8 cellular contexts compared by ENCODE assay signal in genomic region chr2:212005077-212005671, GRCh38.
A peak's percentile ranks its signal among the peaks of the same experiment; 100 is the strongest.
DNase-seq lines count a peak whose midpoint lies in the region; ATAC-seq and TF ChIP-seq lines count a peak whose summit lies in the region.

No MANE protein-coding gene starts in this region.

- no peaks in the 10 kb centered on the region for H3K4me1 ChIP-seq in neural progenitor cell

- H3K9me3 ChIP-seq in neural progenitor cell (ENCODE audit: low read depth) = no peaks in the 10 kb centered on the region

- no peak overlapping the region for H3K4me3 ChIP-seq in AG10803 (ENCODE audit: low read length)
- no peak overlapping the region for H3K4me3 ChIP-seq in neural progenitor cell

- H3K27me3 Mint-ChIP-seq in neural progenitor cell (ENCODE audit: insufficient read depth, low read depth) = no peaks in the 10 kb centered on the region
- H3K27me3 Mint-ChIP-seq in stimulated activated naive B cell treated with anti-CD40 and anti-IgM and Interleukin-4, amounts not matched to agents 10 μg/mL and 1 μg/mL and 100 μg/mL, for 72 hours = peaks cover 0 to 4% of the 10 kb centered on the region in 2 donors

- no peaks in the 10 kb centered on the region for H3K36me3 ChIP-seq in neural progenitor cell

- no peak overlapping the region for H3K4me2 ChIP-seq in neural progenitor cell

- TF ChIP-seq CTCF in AG10803 (conservative IDR thresholded peaks at IDR 0.05; ENCODE audit: low read length) (peak; percentile 59), neural progenitor cell (IDR thresholded peaks at IDR 0.05) (peak; percentile 77)

- no peaks in the 10 kb centered on the region for H3K36me3 Mint-ChIP-seq in neural progenitor cell
- no peaks in the 10 kb centered on the region for H3K36me3 Mint-ChIP-seq in stimulated activated naive B cell treated with anti-CD40 and anti-IgM and Interleukin-4, amounts not matched to agents 10 μg/mL and 1 μg/mL and 100 μg/mL, for 72 hours

- H2AFZ ChIP-seq in neural progenitor cell (replicated peaks) = no peak overlapping the region

- no peaks in the 10 kb centered on the region for H3K79me2 ChIP-seq in neural progenitor cell (ENCODE audit: low read depth)

- H3K27ac ChIP-seq in neural progenitor cell = no peak overlapping the region

- no peaks in the 10 kb centered on the region for H4K20me1 ChIP-seq in neural progenitor cell (ENCODE audit: low read depth)

- no peaks in the 10 kb centered on the region for H3K27me3 ChIP-seq in neural progenitor cell

- no peak overlapping the region for H3K9ac ChIP-seq in neural progenitor cell

- peaks cover 2% of the 10 kb centered on the region for H3K4me1 Mint-ChIP-seq in neural progenitor cell
- H3K4me1 Mint-ChIP-seq in stimulated activated naive B cell treated with anti-CD40 and anti-IgM and Interleukin-4, amounts not matched to agents 10 μg/mL and 1 μg/mL and 100 μg/mL, for 72 hours = no peaks in the 10 kb centered on the region

- no peak overlapping the region for H3K27ac Mint-ChIP-seq in neural progenitor cell
- no peak overlapping the region for H3K27ac Mint-ChIP-seq in stimulated activated naive B cell treated with anti-CD40 and anti-IgM and Interleukin-4, amounts not matched to agents 10 μg/mL and 1 μg/mL and 100 μg/mL, for 72 hours

- no peaks in the 10 kb centered on the region for H3K9me3 Mint-ChIP-seq in neural progenitor cell
- H3K9me3 Mint-ChIP-seq in stimulated activated naive B cell treated with anti-CD40 and anti-IgM and Interleukin-4, amounts not matched to agents 10 μg/mL and 1 μg/mL and 100 μg/mL, for 72 hours = no peaks in the 10 kb centered on the region

- peak; percentile 10 for DNase-seq in AG10803 (ENCODE audit: low read depth)
- DNase-seq in NCI-H69 (lab: John Stamatoyannopoulos, UW) = peak; percentile 78
- peak; percentile 50 for DNase-seq in ecto neural progenitor cell (ENCODE audit: low spot score)
- DNase-seq in neural progenitor cell (ENCODE audit: low spot score) = peak; percentile 58
- no peak for DNase-seq in stimulated activated naive B cell treated with anti-CD40 and anti-IgM and Interleukin-4, amounts not matched to agents 10 μg/mL and 1 μg/mL and 100 μg/mL, for 72 hours

- no peaks in the 10 kb centered on the region for H3F3A ChIP-seq in neural progenitor cell (ENCODE audit: low read depth)

- peak; percentile 88 for ATAC-seq in GM18511 (IDR thresholded peaks at IDR 0.05; ENCODE audit: unreplicated experiment)
- ATAC-seq in HG02981 (IDR thresholded peaks at IDR 0.05; ENCODE audit: unreplicated experiment) = peak; percentile 83
- ATAC-seq in stimulated activated naive B cell treated with anti-CD40 and anti-IgM and Interleukin-4, amounts not matched to agents 10 μg/mL and 1 μg/mL and 100 μg/mL, for 72 hours (replicated peaks) = no peak
- no peak for ATAC-seq in HG03521 (IDR thresholded peaks at IDR 0.05; ENCODE audit: unreplicated experiment)

- no peak overlapping the region for H3K4me3 Mint-ChIP-seq in neural progenitor cell
- no peak overlapping the region for H3K4me3 Mint-ChIP-seq in stimulated activated naive B cell treated with anti-CD40 and anti-IgM and Interleukin-4, amounts not matched to agents 10 μg/mL and 1 μg/mL and 100 μg/mL, for 72 hours

Comparison
In these comparisons a context has a peak if more than half of its experiments do, and no peak if none do; other contexts are left out.
1. ATAC-seq: peak in GM18511 (single experiment) and HG02981 (single experiment); none in stimulated activated naive B cell treated with anti-CD40 and anti-IgM and Interleukin-4, amounts not matched to agents 10 μg/mL and 1 μg/mL and 100 μg/mL, for 72 hours (0 of 2) and HG03521 (single experiment).